ENCODE assay signal across 8 cellular contexts in genomic region chr5:128538249-128539037, GRCh38. TPM values are rescaled to one million over a fixed set of nuclear protein-coding genes. Genes with fewer than 3 reads are reported as not detected.
DNase-seq lines count a peak whose midpoint lies in the region; ATAC-seq, FAIRE-seq and TF ChIP-seq lines count a peak whose summit lies in the region.

No MANE protein-coding gene starts in this region.

- H3K4me1 ChIP-seq in endothelial cell of umbilical vein (ENCODE audit: control insufficient read depth, extremely low read depth, insufficient read depth, low read length), result peaks cover 2% of the 10 kb centered on the region

- peak overlapping the region; percentile 64 for H3K9ac ChIP-seq in endothelial cell of umbilical vein (replicated peaks; ENCODE audit: extremely low read depth, insufficient read depth, low read length)

- H3K27me3 ChIP-seq in endothelial cell of umbilical vein (ENCODE audit: control insufficient read depth in 2 of 2, insufficient read depth in 2 of 2, low read length in 2 of 2), result no peaks in the 10 kb centered on the region

- H3K79me2 ChIP-seq in endothelial cell of umbilical vein (ENCODE audit: control insufficient read depth, insufficient read depth, low read length), result no peaks in the 10 kb centered on the region

- POLR2A ChIA-PET in endothelial cell of umbilical vein (lab: Charles Lee), result no interaction called here

- peak overlapping the region; percentile 65 to 96 (median 78) for H3K4me3 ChIP-seq in endothelial cell of umbilical vein (replicated peaks in 1 of 3; ENCODE audit: insufficient read depth in 1 of 3, low read depth in 1 of 3, low read length in 3 of 3)

- no peak for TF ChIP-seq CTCF in endothelial cell of umbilical vein (IDR thresholded peaks at IDR 0.05; ENCODE audit: extremely low read depth in 1 of 2, insufficient read depth in 1 of 2, low read depth in 1 of 2, low read length in 2 of 2)

- H2AFZ ChIP-seq in endothelial cell of umbilical vein (ENCODE audit: low read depth, low read length), result peak overlapping the region; percentile 98

- H3K36me3 ChIP-seq in endothelial cell of umbilical vein (ENCODE audit: control insufficient read depth in 2 of 2, extremely low read depth in 1 of 2, insufficient read depth in 2 of 2, low read length in 2 of 2), result no peaks in the 10 kb centered on the region

- no peak for TF ChIP-seq POLR2A in endothelial cell of umbilical vein (IDR thresholded peaks at IDR 0.05; ENCODE audit: low read depth, low read length)

- BruUV-seq in endothelial cell of umbilical vein (replicated peaks; lab: Mats Ljungman, UMichigan), result TSS peak; percentile 52

- intact Hi-C loops in endothelial cell of umbilical vein (cut with micrococcal nuclease), result loop anchor here (1.0 to 5.0 kb wide), 4 partner anchors 110 to 289 kb away; no protein-coding TSS in a partner anchor

- H3K27ac ChIP-seq in endothelial cell of umbilical vein (ENCODE audit: insufficient read depth, low read depth, low read length), result peak overlapping the region; percentile 22

- no peaks in the 10 kb centered on the region for H4K20me1 ChIP-seq in endothelial cell of umbilical vein (replicated peaks; ENCODE audit: control insufficient read depth, extremely low read depth, insufficient read depth, low read length)

- peak; percentile 76 for DNase-seq in ELF-1 (ENCODE audit: low read depth, low spot score)
- peak; percentile 45 for DNase-seq in NCI-H460 (ENCODE audit: extremely low read depth, low read depth)
- DNase-seq in endothelial cell of umbilical vein (ENCODE audit: low read depth, low spot score), result peak; percentile 85
- peak; percentile 11 for DNase-seq in mucosa of gallbladder (ENCODE audit: low spot score)
- DNase-seq in putamen (ENCODE audit: low spot score), result no peak
- DNase-seq in NCI-H446 (lab: John Stamatoyannopoulos, UW), result no peak

- ATAC-seq in HG03521 (IDR thresholded peaks at IDR 0.05; ENCODE audit: unreplicated experiment) (no peak), HG03095 (IDR thresholded peaks at IDR 0.05; ENCODE audit: unreplicated experiment) (no peak)

- dilution Hi-C loops in endothelial cell of umbilical vein (cut with MboI; ENCODE audit: extremely low pct_ligation_motif_present, low sequenced_read_pairs), result no loop called here

- peak overlapping the region; percentile 81 for H3K4me2 ChIP-seq in endothelial cell of umbilical vein (ENCODE audit: insufficient read depth, low read length)

- H3K9me1 ChIP-seq in endothelial cell of umbilical vein (replicated peaks; ENCODE audit: control insufficient read depth, extremely low read depth, insufficient read depth, low read length), result no peaks in the 10 kb centered on the region

- CTCF ChIA-PET in endothelial cell of umbilical vein (lab: Charles Lee), result interaction anchor here (3.5 kb wide), 1 partner anchor 137 kb away, joined by 24 read pairs; no protein-coding TSS in a partner anchor

- no peak for FAIRE-seq in endothelial cell of umbilical vein (lab: Jason Lieb, UNC)

- no peaks in the 10 kb centered on the region for H3K9me3 ChIP-seq in endothelial cell of umbilical vein (replicated peaks; ENCODE audit: control insufficient read depth, insufficient read depth, low read length)

TF ChIP-seq in endothelial cell of umbilical vein, 7 proteins besides CTCF, POLR2A, EP300 and RAD21:
- peak; percentile 32 for TF ChIP-seq EZH2 (IDR thresholded peaks at IDR 0.05; ENCODE audit: borderline replicate concordance, low read depth, low read length, severe bottlenecking)
- no peak for TF ChIP-seq FOS (IDR thresholded peaks at IDR 0.05; ENCODE audit: borderline replicate concordance, insufficient read depth, low read length)

RNA-seq across cellular contexts. Expression of gene FBN2, which starts 0.4 kb away (rescaled TPM):
- total RNA-seq in NCI-H460 (2014; rRNA removed; shearing (Covaris generic)), result 29.7 and 29.8 TPM in 2 replicates
- polyA plus RNA-seq in NCI-H460 (2014; cell fraction: nucleus; rRNA removed), result 6.5 and 6.9 TPM in 2 replicates
- 57.4 and 61.6 TPM in 2 replicates for total RNA-seq in endothelial cell of umbilical vein
- 17.2 and 21.8 TPM in 2 replicates for polyA plus RNA-seq in endothelial cell of umbilical vein
- polyA plus RNA-seq in endothelial cell of umbilical vein (2011; cell fraction: cytosol; rRNA removed), result 19.6 and 19.9 TPM in 2 replicates
- 33.1 and 34.1 TPM in 2 replicates for polyA plus RNA-seq in endothelial cell of umbilical vein (2011; cell fraction: nucleus; rRNA removed)
- 22.3 and 62.4 TPM in 2 replicates for polyA plus RNA-seq in endothelial cell of umbilical vein (2012)
- 151 and 160 TPM in 2 replicates for polyA minus RNA-seq in endothelial cell of umbilical vein
- polyA minus RNA-seq in endothelial cell of umbilical vein (2011; cell fraction: cytosol; rRNA and poly(A)+ RNA removed), result 16.5 TPM
- 90.2 and 111 TPM in 2 replicates for polyA minus RNA-seq in endothelial cell of umbilical vein (2011; cell fraction: nucleus; rRNA and poly(A)+ RNA removed)
- 3.5 TPM for total RNA-seq in mucosa of gallbladder

Comparison
In these comparisons a context has a peak if more than half of its experiments do, and no peak if none do; other contexts are left out.
1. DNase-seq: peak in ELF-1 (single experiment), NCI-H460 (single experiment), endothelial cell of umbilical vein (single experiment) and mucosa of gallbladder (single experiment); none in putamen (single experiment) and NCI-H446 (0 of 2).